ENCODE assay signal across 1 cellular context in genomic region chr6:116156405-116157326, GRCh38.
A peak's percentile ranks its signal among the peaks of the same experiment; 100 is the strongest.
TF ChIP-seq lines count a peak whose summit lies in the region.

No MANE protein-coding gene starts in this region.

TF ChIP-seq in K562, 482 proteins besides CTCF, POLR2A, EP300 and RAD21 (continued from another document and continues in another):
- TF ChIP-seq ZNF740 (CRISPR knock-in tag; IDR thresholded peaks at IDR 0.05) (no peak), ZNF740 (tag; IDR thresholded peaks at IDR 0.05) (no peak), ZNF639 (CRISPR knock-in tag; conservative IDR thresholded peaks at IDR 0.05 in 1 of 2, IDR thresholded peaks at IDR 0.05 in 1 of 2) (peak in 1 of 2 experiments; percentile 38; a peak in 1 of 4 replicates), HSF4 (CRISPR knock-in tag; IDR thresholded peaks at IDR 0.05; ENCODE audit: borderline replicate concordance) (no peak), MCM2 (IDR thresholded peaks at IDR 0.05; ENCODE audit: low read depth) (no peak), CHD2 (IDR thresholded peaks at IDR 0.05; ENCODE audit: low read depth, low read length) (no peak), ZFP36 (IDR thresholded peaks at IDR 0.05; ENCODE audit: low read depth, low read length, partially characterized antibody) (peak; percentile 46), STAT5A (IDR thresholded peaks at IDR 0.05; ENCODE audit: borderline replicate concordance, low read length) (peak; percentile 62), PTTG1 (tag; IDR thresholded peaks at IDR 0.05; ENCODE audit: low read depth) (no peak), ZNF592 (IDR thresholded peaks at IDR 0.05) (peak; percentile 95), HOXB6 (CRISPR knock-in tag; IDR thresholded peaks at IDR 0.05; ENCODE audit: borderline replicate concordance) (no peak), MED1 (CRISPR knock-in tag; IDR thresholded peaks at IDR 0.05; ENCODE audit: borderline replicate concordance) (no peak), POU5F1 (IDR thresholded peaks at IDR 0.05; ENCODE audit: borderline replicate concordance, low read depth, low read length, partially characterized antibody) (no peak), PHF8 (IDR thresholded peaks at IDR 0.05; ENCODE audit: borderline replicate concordance, low read length) (no peak; the same call in 1 of the 2 replicates), ZNF384 (IDR thresholded peaks at IDR 0.05; ENCODE audit: low read depth, low read length) (no peak), E2F5 (CRISPR knock-in tag; IDR thresholded peaks at IDR 0.05) (no peak), CBX5 (IDR thresholded peaks at IDR 0.05; ENCODE audit: borderline replicate concordance, low read depth) (no peak), USF1 (CRISPR knock-in tag; IDR thresholded peaks at IDR 0.05) (no peak), BCOR (IDR thresholded peaks at IDR 0.05) (no peak), GMEB1 (CRISPR knock-in tag; IDR thresholded peaks at IDR 0.05) (no peak), PRDM10 (IDR thresholded peaks at IDR 0.05; ENCODE audit: partially characterized antibody) (peak; percentile 97), ID3 (CRISPR knock-in tag; IDR thresholded peaks at IDR 0.05) (no peak), ID3 (tag; IDR thresholded peaks at IDR 0.05) (no peak), PKNOX1 (IDR thresholded peaks at IDR 0.05) (no peak; the same call in 1 of the 2 replicates), JUN (IDR thresholded peaks at IDR 0.05; ENCODE audit: borderline replicate concordance, low read depth, low read length) (no peak), JUN (CRISPR knock-in tag; IDR thresholded peaks at IDR 0.05; ENCODE audit: borderline replicate concordance) (no peak), CUX1 (CRISPR knock-in tag; IDR thresholded peaks at IDR 0.05) (0 out of 2 replicates have a peak, but pooled peaks have one; percentile 10), E2F6 (IDR thresholded peaks at IDR 0.05; ENCODE audit: borderline replicate concordance in 1 of 2, extremely low read depth in 1 of 2, insufficient read depth in 1 of 2, insufficient read length in 1 of 2, low read depth in 1 of 2, low read length in 1 of 2, poor library complexity in 1 of 2, severe bottlenecking in 1 of 2) (peak in 1 of 2 experiments; percentile 33), DPF2 (IDR thresholded peaks at IDR 0.05) (peak; percentile 92), JUND (IDR thresholded peaks at IDR 0.05; ENCODE audit: borderline replicate concordance, low read depth, low read length) (peak; percentile 48; the same call in 1 of the 2 replicates), JUND (tag; IDR thresholded peaks at IDR 0.05; ENCODE audit: borderline replicate concordance, low read depth, low read length) (no peak; the same call in 2 of the 3 replicates), WHSC1 (IDR thresholded peaks at IDR 0.05; ENCODE audit: low read length) (no peak), CBX8 (IDR thresholded peaks at IDR 0.05; ENCODE audit: borderline replicate concordance, extremely low read depth, low read depth, low read length, poor library complexity, severe bottlenecking) (no peak), KLF13 (tag; IDR thresholded peaks at IDR 0.05; ENCODE audit: borderline replicate concordance, low read depth) (no peak), OTX1 (CRISPR knock-in tag; IDR thresholded peaks at IDR 0.05) (no peak), NONO (IDR thresholded peaks at IDR 0.05; ENCODE audit: low read depth in 2 of 2, low read length in 1 of 2) (no peak)
